8 cellular contexts compared by ENCODE assay signal in genomic region chr5:39074009-39074886, GRCh38. TPM values are rescaled to one million over a fixed set of nuclear protein-coding genes. Genes with fewer than 3 reads are reported as not detected.
DNase-seq lines count a peak whose midpoint lies in the region; ATAC-seq and TF ChIP-seq lines count a peak whose summit lies in the region.

A gene with protein sequence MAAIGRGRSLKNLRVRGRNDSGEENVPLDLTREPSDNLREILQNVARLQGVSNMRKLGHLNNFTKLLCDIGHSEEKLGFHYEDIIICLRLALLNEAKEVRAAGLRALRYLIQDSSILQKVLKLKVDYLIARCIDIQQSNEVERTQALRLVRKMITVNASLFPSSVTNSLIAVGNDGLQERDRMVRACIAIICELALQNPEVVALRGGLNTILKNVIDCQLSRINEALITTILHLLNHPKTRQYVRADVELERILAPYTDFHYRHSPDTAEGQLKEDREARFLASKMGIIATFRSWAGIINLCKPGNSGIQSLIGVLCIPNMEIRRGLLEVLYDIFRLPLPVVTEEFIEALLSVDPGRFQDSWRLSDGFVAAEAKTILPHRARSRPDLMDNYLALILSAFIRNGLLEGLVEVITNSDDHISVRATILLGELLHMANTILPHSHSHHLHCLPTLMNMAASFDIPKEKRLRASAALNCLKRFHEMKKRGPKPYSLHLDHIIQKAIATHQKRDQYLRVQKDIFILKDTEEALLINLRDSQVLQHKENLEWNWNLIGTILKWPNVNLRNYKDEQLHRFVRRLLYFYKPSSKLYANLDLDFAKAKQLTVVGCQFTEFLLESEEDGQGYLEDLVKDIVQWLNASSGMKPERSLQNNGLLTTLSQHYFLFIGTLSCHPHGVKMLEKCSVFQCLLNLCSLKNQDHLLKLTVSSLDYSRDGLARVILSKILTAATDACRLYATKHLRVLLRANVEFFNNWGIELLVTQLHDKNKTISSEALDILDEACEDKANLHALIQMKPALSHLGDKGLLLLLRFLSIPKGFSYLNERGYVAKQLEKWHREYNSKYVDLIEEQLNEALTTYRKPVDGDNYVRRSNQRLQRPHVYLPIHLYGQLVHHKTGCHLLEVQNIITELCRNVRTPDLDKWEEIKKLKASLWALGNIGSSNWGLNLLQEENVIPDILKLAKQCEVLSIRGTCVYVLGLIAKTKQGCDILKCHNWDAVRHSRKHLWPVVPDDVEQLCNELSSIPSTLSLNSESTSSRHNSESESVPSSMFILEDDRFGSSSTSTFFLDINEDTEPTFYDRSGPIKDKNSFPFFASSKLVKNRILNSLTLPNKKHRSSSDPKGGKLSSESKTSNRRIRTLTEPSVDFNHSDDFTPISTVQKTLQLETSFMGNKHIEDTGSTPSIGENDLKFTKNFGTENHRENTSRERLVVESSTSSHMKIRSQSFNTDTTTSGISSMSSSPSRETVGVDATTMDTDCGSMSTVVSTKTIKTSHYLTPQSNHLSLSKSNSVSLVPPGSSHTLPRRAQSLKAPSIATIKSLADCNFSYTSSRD (N-terminal part only) (minus strand): TSS chr5:39074399. CDS start chr5:39074377, 22 bp downstream.

- H3K27ac ChIP-seq in osteoblast (ENCODE audit: low read depth, low read length): peak within 1 kb of the TSS; percentile 75
- peak within 1 kb of the TSS; percentile 99 for H3K27ac ChIP-seq in testis

- POLR2A ChIA-PET in GM10248 (lab: Yijun Ruan, JAX): no interaction called here

- H3K79me2 ChIP-seq in osteoblast (ENCODE audit: insufficient read depth, low read length): peaks cover 50% of the 10 kb centered on the region

- TF ChIP-seq POLR2A in testis (IDR thresholded peaks at IDR 0.05): no peak

- H3K9me3 Mint-ChIP-seq in activated naive CD4-positive, alpha-beta T cell treated with anti-CD3 and anti-CD28 coated beads, Interleukin-2, amount 50 U/mL, for 24 hours: no peaks in the 10 kb centered on the region

- peaks cover 25% of the 10 kb centered on the region for H4K20me1 ChIP-seq in osteoblast (ENCODE audit: insufficient read depth, low read length)

- peak within 1 kb of the TSS; percentile 92 for H3K4me2 ChIP-seq in osteoblast (ENCODE audit: insufficient read depth, low read length)

- DNase-seq in GM10248 (ENCODE audit: extremely low spot score) (peak; percentile 94), NCI-H1048 (lab: John Stamatoyannopoulos, UW) (peak; percentile 65), globus pallidus (ENCODE audit: low spot score) (peak; percentile 94), osteoblast (ENCODE audit: insufficient read length, low spot score, missing footprints) (peak; percentile 98), testis (peak; percentile 93)

- peak within 1 kb of the TSS; percentile 97 for H3K4me3 Mint-ChIP-seq in activated naive CD4-positive, alpha-beta T cell treated with anti-CD3 and anti-CD28 coated beads, Interleukin-2, amount 50 U/mL, for 24 hours

- H3K4me3 ChIP-seq in osteoblast (ENCODE audit: insufficient read depth, low read length) (peak within 1 kb of the TSS; percentile 91), testis (peak within 1 kb of the TSS; percentile 92 to 96)

- H3K9me3 ChIP-seq in osteoblast (ENCODE audit: low read depth, low read length) (no peaks in the 10 kb centered on the region), testis (no peaks in the 10 kb centered on the region)

- intact Hi-C loops in testis (cut with DNase I; ENCODE audit: low total_unique reads): no loop called here

- CTCF ChIA-PET in GM10248 (lab: Yijun Ruan, JAX): no interaction called here

- ATAC-seq in HG02588 (IDR thresholded peaks at IDR 0.05; ENCODE audit: unreplicated experiment): peak; percentile 76
- ATAC-seq in SK-N-SH treated with all-trans-retinoic acid at 6 μM for 48 hours: peak; percentile 90

- peak within 1 kb of the TSS; percentile 91 for H2AFZ ChIP-seq in osteoblast (ENCODE audit: low read length)

- peaks cover 53% of the 10 kb centered on the region for H3K4me1 Mint-ChIP-seq in activated naive CD4-positive, alpha-beta T cell treated with anti-CD3 and anti-CD28 coated beads, Interleukin-2, amount 50 U/mL, for 24 hours

- TF ChIP-seq CTCF in GM10248 (IDR thresholded peaks at IDR 0.05; ENCODE audit: control extremely low read depth, extremely low read depth, low read depth, missing control alignments): no peak
- no peak for TF ChIP-seq CTCF in osteoblast (IDR thresholded peaks at IDR 0.05; ENCODE audit: extremely low read depth, low read depth, low read length)
- no peak for TF ChIP-seq CTCF in testis (IDR thresholded peaks at IDR 0.05)

- peak within 1 kb of the TSS; percentile 97 for H3K27ac Mint-ChIP-seq in activated naive CD4-positive, alpha-beta T cell treated with anti-CD3 and anti-CD28 coated beads, Interleukin-2, amount 50 U/mL, for 24 hours

- WGBS in testis, 2 donors: 0 to 1% methylated on average over 25 to 78 of the region's 99 CpGs

- no peaks in the 10 kb centered on the region for H3K36me3 ChIP-seq in osteoblast (ENCODE audit: insufficient read depth, low read length)
- no peaks in the 10 kb centered on the region for H3K36me3 ChIP-seq in testis (ENCODE audit: low read depth, missing control alignments)

- H3K27me3 ChIP-seq in osteoblast (ENCODE audit: insufficient read depth, low read length) (peaks cover 10% of the 10 kb centered on the region), testis (no peaks in the 10 kb centered on the region)

- peaks cover 18% of the 10 kb centered on the region for H3K4me1 ChIP-seq in osteoblast (ENCODE audit: insufficient read depth, low read length)
- H3K4me1 ChIP-seq in testis: peaks cover 13% of the 10 kb centered on the region

- peaks cover 6% of the 10 kb centered on the region for H3K36me3 Mint-ChIP-seq in activated naive CD4-positive, alpha-beta T cell treated with anti-CD3 and anti-CD28 coated beads, Interleukin-2, amount 50 U/mL, for 24 hours

- peaks cover 17% of the 10 kb centered on the region for H3K27me3 Mint-ChIP-seq in activated naive CD4-positive, alpha-beta T cell treated with anti-CD3 and anti-CD28 coated beads, Interleukin-2, amount 50 U/mL, for 24 hours

TF ChIP-seq in SK-N-SH treated with all-trans-retinoic acid at 6 μM for 48 hours, 23 proteins besides CTCF, POLR2A, EP300 and RAD21 (continues in another document):
- TF ChIP-seq ESRRG (CRISPR knock-in tag; IDR thresholded peaks at IDR 0.05) (no peak), TSHZ2 (CRISPR knock-in tag; IDR thresholded peaks at IDR 0.05) (no peak), SNAI2 (CRISPR knock-in tag; IDR thresholded peaks at IDR 0.05) (no peak), ZNF8 (CRISPR knock-in tag; IDR thresholded peaks at IDR 0.05) (no peak), BACH2 (CRISPR knock-in tag; IDR thresholded peaks at IDR 0.05; ENCODE audit: borderline replicate concordance) (no peak), GLIS3 (CRISPR knock-in tag; IDR thresholded peaks at IDR 0.05) (no peak), ISL1 (CRISPR knock-in tag; IDR thresholded peaks at IDR 0.05) (no peak), ZNF565 (CRISPR knock-in tag; conservative IDR thresholded peaks at IDR 0.05; ENCODE audit: low read depth) (no peak), ZC3H10 (CRISPR knock-in tag; IDR thresholded peaks at IDR 0.05) (no peak), ZFP30 (CRISPR knock-in tag; IDR thresholded peaks at IDR 0.05) (no peak), CSDC2 (CRISPR knock-in tag; IDR thresholded peaks at IDR 0.05) (no peak), OSR1 (CRISPR knock-in tag; IDR thresholded peaks at IDR 0.05) (no peak)
- TF ChIP-seq, protein P1, sequence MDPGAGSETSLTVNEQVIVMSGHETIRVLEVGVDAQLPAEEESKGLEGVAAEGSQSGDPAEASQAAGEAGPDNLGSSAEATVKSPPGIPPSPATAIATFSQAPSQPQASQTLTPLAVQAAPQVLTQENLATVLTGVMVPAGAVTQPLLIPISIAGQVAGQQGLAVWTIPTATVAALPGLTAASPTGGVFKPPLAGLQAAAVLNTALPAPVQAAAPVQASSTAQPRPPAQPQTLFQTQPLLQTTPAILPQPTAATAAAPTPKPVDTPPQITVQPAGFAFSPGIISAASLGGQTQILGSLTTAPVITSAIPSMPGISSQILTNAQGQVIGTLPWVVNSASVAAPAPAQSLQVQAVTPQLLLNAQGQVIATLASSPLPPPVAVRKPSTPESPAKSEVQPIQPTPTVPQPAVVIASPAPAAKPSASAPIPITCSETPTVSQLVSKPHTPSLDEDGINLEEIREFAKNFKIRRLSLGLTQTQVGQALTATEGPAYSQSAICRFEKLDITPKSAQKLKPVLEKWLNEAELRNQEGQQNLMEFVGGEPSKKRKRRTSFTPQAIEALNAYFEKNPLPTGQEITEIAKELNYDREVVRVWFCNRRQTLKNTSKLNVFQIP (CRISPR knock-in tag; IDR thresholded peaks at IDR 0.05; ENCODE audit: borderline replicate concordance, low read depth): no peak

RNA-seq across cellular contexts. Expression of the gene that starts here (rescaled TPM):
- 46.7 and 50.7 TPM in 2 replicates for total RNA-seq in osteoblast
- 10 to 100 TPM; 57.7 to 61.8 TPM for total RNA-seq in testis
- polyA plus RNA-seq in testis (ENCODE audit: insufficient read depth, low read depth, low replicate concordance): 14.4 TPM

Comparison
In these comparisons a context has a peak if more than half of its experiments do, and no peak if none do; other contexts are left out.
1. Peak in every context shown above with its lines: DNase-seq, ATAC-seq, H3K4me3 ChIP-seq and H3K27ac ChIP-seq.